ENCODE assay signal across 19 cellular contexts in the genomic region with DNA sequence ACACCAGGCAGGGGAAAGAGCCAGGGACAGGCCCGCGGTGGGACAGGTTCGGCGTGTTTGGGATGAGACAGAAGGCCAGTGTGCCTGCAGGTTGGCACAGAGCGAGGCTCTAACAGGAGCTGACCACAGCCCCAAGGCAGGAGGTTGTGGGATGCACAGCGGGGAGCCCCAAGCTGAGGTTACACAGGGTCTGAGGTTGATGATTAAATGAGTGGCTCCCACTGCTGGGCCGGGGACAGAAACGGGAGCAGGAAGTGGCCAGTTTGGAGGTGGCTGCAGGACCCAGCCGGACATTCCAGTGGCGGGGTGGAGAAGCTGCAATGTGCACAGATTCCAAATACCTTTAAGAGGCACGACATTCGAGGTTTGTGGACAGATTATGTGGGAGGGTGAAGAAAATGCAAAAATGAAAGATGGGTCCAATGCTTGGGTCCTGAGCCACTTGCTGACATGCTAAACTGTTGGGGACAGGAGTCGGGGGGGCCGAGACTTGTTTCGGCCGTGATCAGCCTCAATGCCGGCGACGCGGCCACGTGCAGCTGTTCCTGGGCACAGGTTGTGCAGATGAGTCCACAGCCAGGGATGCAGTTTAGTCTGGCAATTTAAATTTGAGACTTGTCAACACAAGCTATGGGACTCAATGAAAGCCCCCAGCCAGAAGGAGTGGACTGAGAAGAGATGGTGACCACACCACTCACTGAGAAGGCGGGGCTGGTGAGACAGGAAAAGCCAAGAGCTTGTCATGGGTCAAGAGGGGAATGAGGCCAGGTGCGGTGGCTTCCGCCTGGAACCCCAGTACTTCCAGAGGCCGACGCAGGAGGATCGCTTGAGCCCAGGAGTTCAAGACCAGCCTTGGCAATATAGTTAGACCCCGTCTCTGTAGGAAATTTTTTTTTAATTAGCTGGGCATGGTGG. TPM values are rescaled to one million over a fixed set of nuclear protein-coding genes. Genes with fewer than 3 reads are reported as not detected.
DNase-seq lines count a peak whose midpoint lies in the region; ATAC-seq and TF ChIP-seq lines count a peak whose summit lies in the region.
"Had no signal": no experiment of that assay in that cellular context is flagged by ENCODE, and none has a peak within 500 bp of the region (broad histone marks: within the 10 kb centered on the region; RNA-seq: fewer than 3 reads in every experiment).

No MANE protein-coding gene starts in this region.

- H3K4me3 ChIP-seq in mammary epithelial cell (replicated peaks in 1 of 3; ENCODE audit: insufficient read depth in 1 of 3, low read depth in 2 of 3, low read length in 3 of 3), result no peak overlapping the region

- in situ Hi-C loops in mammary epithelial cell (cut with MboI; ENCODE audit: low sequenced_read_pairs in 2 of 2), result no loop called here

- TF ChIP-seq CTCF in mammary epithelial cell (conservative IDR thresholded peaks at IDR 0.05 in 1 of 2, IDR thresholded peaks at IDR 0.05 in 1 of 2; ENCODE audit: extremely low read depth in 1 of 2, insufficient read depth in 1 of 2, low read depth in 1 of 2, low read length in 2 of 2) (no peak), progenitor cell of endocrine pancreas (IDR thresholded peaks at IDR 0.05; ENCODE audit: unreplicated experiment) (no peak)

- DNase-seq in EH (ENCODE audit: low read depth) (peak; percentile 20), M059J (ENCODE audit: low read depth) (peak; percentile 87), mammary epithelial cell (peak; percentile 42), progenitor cell of endocrine pancreas (ENCODE audit: low spot score, unreplicated experiment) (no peak), KG1 (lab: John Stamatoyannopoulos, UW) (no peak)
- DNase-seq: activated CD4-positive, alpha-beta T cell treated with anti-CD3 and anti-CD28 coated beads for 36 hours; activated gamma-delta T cell; hippocampal formation; NCI-H1694 treated with DMSO at 0.1 percent for 48 hours; NCI-H446; occipital lobe; stimulated activated CD4-positive, alpha-beta T cell treated with anti-CD3 and anti-CD28 coated beads, Interleukin-2, amount 100 ng/mL, for 48 hours; T-helper 9 cell had no signal

- no peaks in the 10 kb centered on the region for H4K20me1 ChIP-seq in mammary epithelial cell (ENCODE audit: insufficient read depth, low read length)

- peak overlapping the region; percentile 94 for H3K27ac Mint-ChIP-seq in progenitor cell of endocrine pancreas
- H3K27ac Mint-ChIP-seq: activated CD4-positive, alpha-beta T cell treated with anti-CD3 and anti-CD28 coated beads for 36 hours had no signal

- dilution Hi-C loops in mammary epithelial cell (cut with HindIII; ENCODE audit: low sequenced_read_pairs), result no loop called here

- H3K27me3 ChIP-seq in mammary epithelial cell (ENCODE audit: insufficient read depth, low read length), result no peaks in the 10 kb centered on the region

- peaks cover 45% of the 10 kb centered on the region for H3K4me1 Mint-ChIP-seq in progenitor cell of endocrine pancreas (ENCODE audit: low read depth)

- H2AFZ ChIP-seq in mammary epithelial cell (ENCODE audit: low read depth, low read length), result no peak overlapping the region

- no peaks in the 10 kb centered on the region for H3K27me3 Mint-ChIP-seq in progenitor cell of endocrine pancreas

- H3K36me3 Mint-ChIP-seq in progenitor cell of endocrine pancreas (ENCODE audit: insufficient read depth), result no peaks in the 10 kb centered on the region

- H3K9ac ChIP-seq in mammary epithelial cell (ENCODE audit: insufficient read depth, low read length), result no peak overlapping the region

- H3K4me1 ChIP-seq in mammary epithelial cell (ENCODE audit: insufficient read depth, low read length), result peaks cover 6% of the 10 kb centered on the region

- no peaks in the 10 kb centered on the region for H3K36me3 ChIP-seq in mammary epithelial cell (ENCODE audit: insufficient read depth, low read length)

- ATAC-seq in HG03378 (IDR thresholded peaks at IDR 0.05; ENCODE audit: unreplicated experiment), result no peak
- no peak for ATAC-seq in GM18498 (IDR thresholded peaks at IDR 0.05; ENCODE audit: unreplicated experiment)
- no peak for ATAC-seq in HG02571 (IDR thresholded peaks at IDR 0.05; ENCODE audit: unreplicated experiment)
- ATAC-seq: activated CD4-positive, alpha-beta T cell treated with anti-CD3 and anti-CD28 coated beads for 36 hours had no signal

- no peaks in the 10 kb centered on the region for H3K9me3 Mint-ChIP-seq in progenitor cell of endocrine pancreas (ENCODE audit: low read depth)

- no peaks in the 10 kb centered on the region for H3K9me3 ChIP-seq in mammary epithelial cell (replicated peaks; ENCODE audit: insufficient read depth, low read length)

- H3K27ac ChIP-seq in mammary epithelial cell (ENCODE audit: insufficient read depth, low read depth, low read length), result no peak overlapping the region

- intact Hi-C loops in mammary epithelial cell (cut with micrococcal nuclease), result no loop called here

- H3K4me2 ChIP-seq in mammary epithelial cell (ENCODE audit: insufficient read depth, low read depth, low read length), result no peak overlapping the region

- CTCF ChIA-PET in mammary epithelial cell (lab: Charles Lee; ENCODE audit: low non-redundant PET), result interaction anchor here (0.6 kb wide), 1 partner anchor 58 kb away, joined by 3 read pairs; a partner anchor contains a TSS

- H3K4me3 Mint-ChIP-seq in progenitor cell of endocrine pancreas (ENCODE audit: low read depth), result peak overlapping the region; percentile 54
- H3K4me3 Mint-ChIP-seq: activated CD4-positive, alpha-beta T cell treated with anti-CD3 and anti-CD28 coated beads for 36 hours had no signal

- BruUV-seq in mammary epithelial cell (replicated peaks; lab: Mats Ljungman, UMichigan), result no TSS peak

- no peaks in the 10 kb centered on the region for H3K79me2 ChIP-seq in mammary epithelial cell (ENCODE audit: insufficient read depth, low read length)

- WGBS in mammary epithelial cell (ENCODE audit: low coverage, missing lambda C conversion rate), result 54% methylated on average over 28 of the region's 28 CpGs

RNA-seq across cellular contexts. Expression of a gene that starts 8.7 kb away (rescaled TPM):
- total RNA-seq in M059J (2014; rRNA removed; shearing (Covaris generic)), result not detected in 2 replicates
- total RNA-seq in mammary epithelial cell (not detected), progenitor cell of endocrine pancreas (not detected in 2 replicates)
- not detected for polyA plus RNA-seq in mammary epithelial cell
- polyA minus RNA-seq in mammary epithelial cell, result not detected
- total RNA-seq: activated CD4-positive, alpha-beta T cell treated with anti-CD3 and anti-CD28 coated beads for 36 hours; kidney epithelial cell; occipital lobe; SK-MEL-5; subcutaneous adipose tissue had no signal

RNA-seq across cellular contexts. Expression of a gene that starts 38.5 kb away (rescaled TPM):
- 3.0 and 4.0 TPM in 2 replicates for total RNA-seq in M059J (2014; rRNA removed; shearing (Covaris generic))
- total RNA-seq in mammary epithelial cell, result 1 to 10 TPM in 1 of 2 donors, under 1 TPM in 1; 0.67 to 3.8 TPM
- 3.6 TPM for polyA plus RNA-seq in mammary epithelial cell
- 1.4 TPM for polyA minus RNA-seq in mammary epithelial cell
- 106 and 111 TPM in 2 replicates for total RNA-seq in progenitor cell of endocrine pancreas

RNA-seq across cellular contexts. Expression of a gene that starts 57.5 kb away (rescaled TPM):
- total RNA-seq in M059J (2014; rRNA removed; shearing (Covaris generic)), result 7.3 and 11.2 TPM in 2 replicates
- 1 to 10 TPM; 4.5 to 5.4 TPM for total RNA-seq in mammary epithelial cell
- polyA plus RNA-seq in mammary epithelial cell, result 0.34 TPM
- not detected for polyA minus RNA-seq in mammary epithelial cell
- 21.7 and 23.1 TPM in 2 replicates for total RNA-seq in progenitor cell of endocrine pancreas

Comparison
In these comparisons a context has a peak if more than half of its experiments do, and no peak if none do; other contexts are left out.
1. DNase-seq: peak in EH (single experiment), M059J (single experiment) and mammary epithelial cell (single experiment); none in progenitor cell of endocrine pancreas (single experiment) and KG1 (single experiment).
2. RNA of a gene that starts 38.5 kb away (total RNA-seq): 106 to 111 TPM in progenitor cell of endocrine pancreas; 3.0 to 4.0 TPM in M059J and 0.67 to 3.8 TPM in mammary epithelial cell; every median in the first group is over 10 times any median in the second.